In genomic region chr19:15321739-15322138, GRCh38 we compare ENCODE assay signal across 1 cellular context.
TF ChIP-seq lines count a peak whose summit lies in the region.

No MANE protein-coding gene starts in this region.

TF ChIP-seq in HepG2, 621 proteins besides CTCF, POLR2A, EP300 and RAD21:
- TF ChIP-seq ATM (IDR thresholded peaks at IDR 0.05; ENCODE audit: borderline replicate concordance), result no peak
- 0 out of 2 replicates have a peak, but pooled peaks have one; percentile 38 for TF ChIP-seq POLR2AphosphoS2 (IDR thresholded peaks at IDR 0.05; ENCODE audit: low read depth, low read length)
TF ChIP-seq in HepG2: peak in this region for 1.
